In genomic region chr3:5006755-5007202, GRCh38 we compare ENCODE assay signal across 8 cellular contexts. TPM values are rescaled to one million over a fixed set of nuclear protein-coding genes. Genes with fewer than 3 reads are reported as not detected.
DNase-seq lines count a peak whose midpoint lies in the region; ATAC-seq and TF ChIP-seq lines count a peak whose summit lies in the region.

No MANE protein-coding gene starts in this region.

- no peaks in the 10 kb centered on the region for H3K27me3 ChIP-seq in esophagus squamous epithelium

- peaks cover 8 to 35% (median 19%) of the 10 kb centered on the region in 3 donors for H3K4me1 ChIP-seq in esophagus squamous epithelium

- H3K27me3 Mint-ChIP-seq in T-helper 17 cell, result no peaks in the 10 kb centered on the region
- H3K27me3 Mint-ChIP-seq in dendritic cell treated with granulocyte-macrophage colony-stimulating factor and Interleukin-4, amounts not matched to agents 40 ng/mL and 50 ng/mL, for 4 days, result no peaks in the 10 kb centered on the region

- intact Hi-C loops in dendritic cell treated with granulocyte-macrophage colony-stimulating factor and Interleukin-4, amounts not matched to agents 40 ng/mL and 50 ng/mL, for 4 days (cut with micrococcal nuclease), result loop anchor here (2.0 kb wide), 1 partner anchor 20 kb away; no protein-coding TSS in a partner anchor
- intact Hi-C loops in esophagus squamous epithelium (cut with DNase I), result no loop called here

- peak overlapping the region; percentile 63 for H3K4me3 Mint-ChIP-seq in T-helper 17 cell
- H3K4me3 Mint-ChIP-seq in dendritic cell treated with granulocyte-macrophage colony-stimulating factor and Interleukin-4, amounts not matched to agents 40 ng/mL and 50 ng/mL, for 4 days, result peak overlapping the region; percentile 11

- peak; percentile 45 to 71 (median 63) for DNase-seq in T-helper 17 cell
- peak; percentile 55 to 58 for DNase-seq in stimulated activated CD8-positive, alpha-beta memory T cell treated with anti-CD3 and anti-CD28 coated beads, Interleukin-15, amount 100 ng/mL, for 4 hours (ENCODE audit: low read depth in 2 of 2)
- no peak for DNase-seq in NCI-H1105 treated with DMSO at 0.1 percent for 48 hours (lab: John Stamatoyannopoulos, UW)
- DNase-seq in NCI-H2081 treated with DMSO at 0.1 percent for 48 hours (lab: John Stamatoyannopoulos, UW), result no peak
- DNase-seq in esophagus squamous epithelium (lab: John Stamatoyannopoulos, UW), result no peak

- no peak for TF ChIP-seq POLR2A in esophagus squamous epithelium (IDR thresholded peaks at IDR 0.05)

- no peaks in the 10 kb centered on the region for H3K9me3 Mint-ChIP-seq in dendritic cell treated with granulocyte-macrophage colony-stimulating factor and Interleukin-4, amounts not matched to agents 40 ng/mL and 50 ng/mL, for 4 days

- H3K9me3 ChIP-seq in T-helper 17 cell (ENCODE audit: control insufficient read depth, low read length, poor library complexity, severe bottlenecking) (no peaks in the 10 kb centered on the region), esophagus squamous epithelium (no peaks in the 10 kb centered on the region)

- H3K36me3 Mint-ChIP-seq in T-helper 17 cell (ENCODE audit: low read depth), result peaks cover 3% of the 10 kb centered on the region
- no peaks in the 10 kb centered on the region for H3K36me3 Mint-ChIP-seq in dendritic cell treated with granulocyte-macrophage colony-stimulating factor and Interleukin-4, amounts not matched to agents 40 ng/mL and 50 ng/mL, for 4 days (ENCODE audit: low read depth)

- H3K27ac ChIP-seq in esophagus squamous epithelium, result peak overlapping the region in 1 of 4 donors; percentile 36

- no peaks in the 10 kb centered on the region for H3K36me3 ChIP-seq in esophagus squamous epithelium

- no peak for TF ChIP-seq CTCF in esophagus squamous epithelium (IDR thresholded peaks at IDR 0.05)

- peaks cover 38% of the 10 kb centered on the region for H3K4me1 Mint-ChIP-seq in T-helper 17 cell
- H3K4me1 Mint-ChIP-seq in dendritic cell treated with granulocyte-macrophage colony-stimulating factor and Interleukin-4, amounts not matched to agents 40 ng/mL and 50 ng/mL, for 4 days (ENCODE audit: low read depth), result peaks cover 57% of the 10 kb centered on the region

- WGBS in esophagus squamous epithelium, 2 donors, result 57 to 70% methylated on average over 5 to 6 of the region's 9 CpGs

- H3K27ac Mint-ChIP-seq in T-helper 17 cell, result peak overlapping the region; percentile 95
- peak overlapping the region; percentile 92 for H3K27ac Mint-ChIP-seq in dendritic cell treated with granulocyte-macrophage colony-stimulating factor and Interleukin-4, amounts not matched to agents 40 ng/mL and 50 ng/mL, for 4 days

- no peak overlapping the region for H3K4me3 ChIP-seq in esophagus squamous epithelium

- ATAC-seq in GM18508 (IDR thresholded peaks at IDR 0.05; ENCODE audit: insufficient read depth, unreplicated experiment), result peak; percentile 57
- ATAC-seq in HG02610 (IDR thresholded peaks at IDR 0.05; ENCODE audit: unreplicated experiment), result peak; percentile 82
- ATAC-seq in T-helper 17 cell, result peak; percentile 93

RNA-seq across cellular contexts. Expression of gene BHLHE40, which starts 27.5 kb away (rescaled TPM):
- total RNA-seq in T-helper 17 cell (100 to 1,000 TPM; 295 to 329 TPM), esophagus squamous epithelium (100 to 1,000 TPM; 124 to 194 (median 153) TPM)

Comparison
In these comparisons a context has a peak if more than half of its experiments do, and no peak if none do; other contexts are left out.
1. DNase-seq: peak in T-helper 17 cell (3 of 3) and stimulated activated CD8-positive, alpha-beta memory T cell treated with anti-CD3 and anti-CD28 coated beads, Interleukin-15, amount 100 ng/mL, for 4 hours (2 of 2); none in NCI-H1105 treated with DMSO at 0.1 percent for 48 hours (single experiment), NCI-H2081 treated with DMSO at 0.1 percent for 48 hours (single experiment) and esophagus squamous epithelium (single experiment).
2. Peak in every context shown above with its lines, with median percentiles within 50 percentile points of each other: ATAC-seq.